23 cellular contexts compared by ENCODE assay signal in the genomic region with DNA sequence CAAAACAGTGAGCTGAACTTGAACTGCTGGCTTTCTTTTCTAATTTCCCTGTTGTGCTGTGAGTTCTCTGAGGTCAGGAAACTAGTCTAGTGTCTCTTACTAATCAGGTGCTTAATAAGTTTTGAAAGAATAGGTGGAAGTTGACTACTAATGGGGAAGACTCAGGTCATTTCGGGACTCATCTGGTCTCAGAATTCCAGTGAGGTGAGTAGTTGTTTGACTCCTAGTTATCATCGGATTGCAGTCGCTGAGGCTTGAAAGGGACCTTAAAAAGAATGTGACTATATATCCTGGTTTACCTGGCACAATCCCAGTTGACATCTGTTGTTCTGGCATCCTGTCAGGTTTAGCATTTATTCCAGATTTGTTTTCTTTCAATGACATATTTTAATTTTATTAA.
A peak's percentile ranks its signal among the peaks of the same experiment; 100 is the strongest.
DNase-seq lines count a peak whose midpoint lies in the region; ATAC-seq, FAIRE-seq and TF ChIP-seq lines count a peak whose summit lies in the region.
"Had no signal": no experiment of that assay in that cellular context is flagged by ENCODE, and none has a peak within 500 bp of the region (broad histone marks: within the 10 kb centered on the region; RNA-seq: fewer than 3 reads in every experiment).

No MANE protein-coding gene starts in this region.

- 0 out of 2 replicates have a peak overlapping the region, but pooled peaks have one; percentile 58 for H2AFZ ChIP-seq in H1 (ENCODE audit: low read length)
- H2AFZ ChIP-seq in SK-N-SH (ENCODE audit: low read depth) = no peak overlapping the region

- no peaks in the 10 kb centered on the region for H3K23me2 ChIP-seq in H1 (ENCODE audit: low read depth, low read length)

- no peak overlapping the region for H3K4ac ChIP-seq in H1 (replicated peaks; ENCODE audit: insufficient read length, low read depth, low read length)

- no peaks in the 10 kb centered on the region for H3K9me3 ChIP-seq in H1 (ENCODE audit: insufficient read depth in 2 of 2, low read depth in 1 of 2, low read length in 1 of 2)
- no peaks in the 10 kb centered on the region for H3K9me3 ChIP-seq in SK-N-SH
- H3K9me3 ChIP-seq in mucosa of descending colon = no peaks in the 10 kb centered on the region
- H3K9me3 ChIP-seq: SJCRH30 had no signal

- no peak for FAIRE-seq in H1 (lab: Jason Lieb, UNC)
- FAIRE-seq: G401.6, GM18507, GM19239, HepG2 had no signal

- no peak overlapping the region for H2BK15ac ChIP-seq in H1 (ENCODE audit: low read length)

- WGBS in H1 (ENCODE audit: extremely low coverage in 1 of 2, insufficient coverage in 1 of 2, insufficient read length in 1 of 2, insufficient replicate concordance in 2 of 2, low coverage in 1 of 2, low lambda C conversion rate in 2 of 2, missing lambda C conversion rate in 1 of 2), 2 experiments = 88% methylated on average over 3 of the region's 3 CpGs; no CpG with 5 or more reads in 1 of the 2 experiments
- 0% methylated on average over 3 of the region's 3 CpGs for WGBS in SK-N-SH (ENCODE audit: low lambda C conversion rate)

- CTCF ChIA-PET in H1 (lab: Charles Lee; ENCODE audit: partially characterized antibody) = interaction anchor here (0.7 to 1.2 kb wide), 2 partner anchors 13 to 740 kb away, joined by 3 read pairs; no protein-coding TSS in a partner anchor
- CTCF ChIA-PET in SK-N-SH (lab: Yijun Ruan, JAX) = interaction anchor here (1.4 kb wide), 1 partner anchor 12 kb away, joined by 3 read pairs; no protein-coding TSS in a partner anchor

- TF ChIP-seq RAD21 in H1 (IDR thresholded peaks at IDR 0.05 in 1 of 2, conservative IDR thresholded peaks at IDR 0.05 in 1 of 2; ENCODE audit: low read depth in 2 of 2, low read length in 2 of 2) (no peak), SK-N-SH (IDR thresholded peaks at IDR 0.05; ENCODE audit: low read length) (no peak)

- ATAC-seq in mucosa of descending colon = no peak
- ATAC-seq: HepG2 had no signal

- no peaks in the 10 kb centered on the region for H3K9me2 ChIP-seq in SK-N-SH

- H3K27ac ChIP-seq in H1 (ENCODE audit: low read depth, low read length) = no peak overlapping the region
- H3K27ac ChIP-seq in SK-N-SH (ENCODE audit: low read depth in 2 of 2, low read length in 1 of 2) = no peak overlapping the region
- H3K27ac ChIP-seq: SJCRH30 had no signal

- H3K18ac ChIP-seq in H1 (ENCODE audit: extremely low read depth, low read length) = no peak overlapping the region

- no peak overlapping the region for H4K5ac ChIP-seq in H1 (ENCODE audit: insufficient read length, low read depth, low read length)

- POLR2A ChIA-PET in H1 (lab: Charles Lee; ENCODE audit: partially characterized antibody) (no interaction called here), SK-N-SH (lab: Yijun Ruan, JAX) (no interaction called here)

- H3K27me3 ChIP-seq in H1 (replicated peaks in 1 of 4; ENCODE audit: control insufficient read depth in 3 of 4, extremely low read depth in 1 of 4, insufficient read depth in 3 of 4, low read length in 3 of 4) = no peaks in the 10 kb centered on the region
- H3K27me3 ChIP-seq in kidney epithelial cell (ENCODE audit: control insufficient read depth, insufficient read depth, low read length) = no peaks in the 10 kb centered on the region
- H3K27me3 ChIP-seq in SK-N-SH (ENCODE audit: insufficient read depth) = no peaks in the 10 kb centered on the region
- H3K27me3 ChIP-seq: SJCRH30 had no signal

- no peak overlapping the region for H4K91ac ChIP-seq in H1 (replicated peaks; ENCODE audit: insufficient read length, low read length)

- H2BK12ac ChIP-seq in H1 (ENCODE audit: low read depth, low read length) = no peak overlapping the region

- no peak overlapping the region for H2BK120ac ChIP-seq in H1 (replicated peaks; ENCODE audit: low read depth, low read length)

- TF ChIP-seq EP300 in H1 (IDR thresholded peaks at IDR 0.05; ENCODE audit: borderline replicate concordance in 1 of 2, low read depth in 2 of 2, low read length in 2 of 2) (no peak), SK-N-SH (IDR thresholded peaks at IDR 0.05; ENCODE audit: borderline replicate concordance in 1 of 2, low read depth in 1 of 2, low read length in 1 of 2) (no peak)

- H3K79me2 ChIP-seq in H1 (ENCODE audit: control insufficient read depth in 1 of 2, insufficient read depth in 2 of 2, low read length in 2 of 2) (no peaks in the 10 kb centered on the region), SK-N-SH (ENCODE audit: insufficient read depth) (no peaks in the 10 kb centered on the region)

- TF ChIP-seq POLR2A in H1 (IDR thresholded peaks at IDR 0.05; ENCODE audit: control extremely low read depth in 1 of 2, low read depth in 2 of 2, low read length in 2 of 2) = no peak

- H3K14ac ChIP-seq in H1 (ENCODE audit: insufficient read length) = no peak overlapping the region

- no peaks in the 10 kb centered on the region for H3K79me1 ChIP-seq in H1 (ENCODE audit: low read depth, low read length)

- H3F3A ChIP-seq in SK-N-SH (replicated peaks; ENCODE audit: insufficient read depth) = no peaks in the 10 kb centered on the region

- H3K36me3 ChIP-seq in H1 (ENCODE audit: control insufficient read depth in 2 of 4, insufficient read depth in 4 of 4, low read length in 3 of 4) (no peaks in the 10 kb centered on the region), kidney epithelial cell (ENCODE audit: control insufficient read depth, insufficient read depth, low read length) (no peaks in the 10 kb centered on the region), SK-N-SH (replicated peaks in 1 of 2; ENCODE audit: control insufficient read depth in 1 of 2, insufficient read depth in 2 of 2, low read length in 1 of 2) (no peaks in the 10 kb centered on the region), mucosa of descending colon (ENCODE audit: low read depth) (no peaks in the 10 kb centered on the region)
- H3K36me3 ChIP-seq: SJCRH30 had no signal

- H4K20me1 ChIP-seq in H1 (replicated peaks in 1 of 2; ENCODE audit: control insufficient read depth in 1 of 2, insufficient read depth in 2 of 2, low read length in 2 of 2) (no peaks in the 10 kb centered on the region), SK-N-SH (ENCODE audit: insufficient read depth) (no peaks in the 10 kb centered on the region)

- no peaks in the 10 kb centered on the region for H3K4me1 ChIP-seq in H1 (replicated peaks in 1 of 4; ENCODE audit: control insufficient read depth in 3 of 4, insufficient read depth in 4 of 4, low read length in 3 of 4)
- H3K4me1 ChIP-seq in SK-N-SH (ENCODE audit: control insufficient read depth in 1 of 2, insufficient read depth in 2 of 2, low read depth in 1 of 2, low read length in 1 of 2) = no peaks in the 10 kb centered on the region
- H3K4me1 ChIP-seq in mucosa of descending colon (ENCODE audit: low read depth) = no peaks in the 10 kb centered on the region

- TF ChIP-seq CTCF in AG10803 (conservative IDR thresholded peaks at IDR 0.05; ENCODE audit: low read length) (no peak), H1 (IDR thresholded peaks at IDR 0.05; ENCODE audit: control extremely low read depth in 1 of 3, insufficient read depth in 1 of 3, low read depth in 1 of 3, low read length in 3 of 3) (no peak), kidney epithelial cell (IDR thresholded peaks at IDR 0.05; ENCODE audit: insufficient read depth, low read length, poor library complexity, severe bottlenecking) (no peak), SK-N-SH (IDR thresholded peaks at IDR 0.05) (no peak), mucosa of descending colon (IDR thresholded peaks at IDR 0.05) (no peak)

- intact Hi-C loops in mucosa of descending colon (cut with DNase I, micrococcal nuclease) = no loop called here

- peak; percentile 6 for DNase-seq in AG10803 (ENCODE audit: low read depth)
- peak; percentile 15 for DNase-seq in M059J (ENCODE audit: low read depth)
- DNase-seq in H1 (ENCODE audit: low read depth in 1 of 2, low spot score in 2 of 2) = no peak
- DNase-seq in kidney epithelial cell (ENCODE audit: low read depth) = peak; percentile 42
- DNase-seq in HuH-7.5 (ENCODE audit: low spot score) = no peak
- DNase-seq in SK-N-SH = no peak
- DNase-seq in activated CD4-positive, alpha-beta T cell treated with anti-CD3 and anti-CD28 coated beads for 48 hours = no peak
- DNase-seq in mucosa of descending colon = no peak
- DNase-seq: CD4-positive, CD25-positive, alpha-beta regulatory T cell; COR-L47; H7; KBM-7; NCI-H1092 treated with DMSO at 0.1 percent for 48 hours; NCI-H1436 treated with DMSO at 0.1 percent for 48 hours; NCI-H2029; NCI-H2227 treated with DMSO at 0.1 percent for 48 hours; NCI-H510A treated with DMSO at 0.1 percent for 48 hours; NCI-H748 treated with DMSO at 0.1 percent for 48 hours; SJCRH30 had no signal

- H3K56ac ChIP-seq in H1 (replicated peaks; ENCODE audit: insufficient read length, low read depth, low read length) = no peak overlapping the region

- H3K4me2 ChIP-seq in H1 (ENCODE audit: insufficient read depth in 1 of 2, low read depth in 2 of 2, low read length in 2 of 2) = no peak overlapping the region; a peak in 1 of 4 replicates
- no peak overlapping the region for H3K4me2 ChIP-seq in SK-N-SH

- no peak overlapping the region for H3K9ac ChIP-seq in H1 (replicated peaks in 1 of 4; ENCODE audit: extremely low read depth in 1 of 4, low read depth in 3 of 4, low read length in 3 of 4)
- no peak overlapping the region for H3K9ac ChIP-seq in SK-N-SH

- H3K4me3 ChIP-seq in AG10803 (ENCODE audit: low read length) = no peak overlapping the region
- no peak overlapping the region for H3K4me3 ChIP-seq in H1 (ENCODE audit: extremely low read depth in 1 of 4, insufficient read depth in 2 of 4, low read depth in 3 of 4, low read length in 4 of 4)
- no peak overlapping the region for H3K4me3 ChIP-seq in kidney epithelial cell (ENCODE audit: low read depth, low read length)
- no peak overlapping the region for H3K4me3 ChIP-seq in SK-N-SH (ENCODE audit: low read depth in 2 of 2, low read length in 1 of 2)
- no peak overlapping the region for H3K4me3 ChIP-seq in mucosa of descending colon
- H3K4me3 ChIP-seq: SJCRH30 had no signal

- no peak overlapping the region for H2AK5ac ChIP-seq in H1 (ENCODE audit: low read depth, low read length)

- no peak overlapping the region for H2BK20ac ChIP-seq in H1 (ENCODE audit: low read length)

- no peak overlapping the region for H3K23ac ChIP-seq in H1 (ENCODE audit: insufficient read length)

- H4K8ac ChIP-seq in H1 (ENCODE audit: extremely low read depth, insufficient read depth, low read length) = no peak overlapping the region

- H2BK5ac ChIP-seq in H1 (ENCODE audit: low read depth, low read length) = no peak overlapping the region

TF ChIP-seq in H1, 55 proteins besides CTCF, POLR2A, EP300 and RAD21 (continues in another document):
- TF ChIP-seq HDAC2 (IDR thresholded peaks at IDR 0.05; ENCODE audit: borderline replicate concordance in 1 of 2, low read depth in 2 of 2, low read length in 2 of 2) (no peak), CREB1 (IDR thresholded peaks at IDR 0.05) (no peak), KDM5A (IDR thresholded peaks at IDR 0.05; ENCODE audit: low read length) (no peak), YY1 (IDR thresholded peaks at IDR 0.05; ENCODE audit: low read depth, low read length) (no peak)

Comparison
In these comparisons a context has a peak if more than half of its experiments do, and no peak if none do; other contexts are left out.
1. DNase-seq: peak in AG10803 (single experiment), M059J (single experiment) and kidney epithelial cell (single experiment); none in H1 (0 of 2), HuH-7.5 (single experiment), SK-N-SH (single experiment), activated CD4-positive, alpha-beta T cell treated with anti-CD3 and anti-CD28 coated beads for 48 hours (single experiment) and mucosa of descending colon (0 of 3).